In the genomic region with DNA sequence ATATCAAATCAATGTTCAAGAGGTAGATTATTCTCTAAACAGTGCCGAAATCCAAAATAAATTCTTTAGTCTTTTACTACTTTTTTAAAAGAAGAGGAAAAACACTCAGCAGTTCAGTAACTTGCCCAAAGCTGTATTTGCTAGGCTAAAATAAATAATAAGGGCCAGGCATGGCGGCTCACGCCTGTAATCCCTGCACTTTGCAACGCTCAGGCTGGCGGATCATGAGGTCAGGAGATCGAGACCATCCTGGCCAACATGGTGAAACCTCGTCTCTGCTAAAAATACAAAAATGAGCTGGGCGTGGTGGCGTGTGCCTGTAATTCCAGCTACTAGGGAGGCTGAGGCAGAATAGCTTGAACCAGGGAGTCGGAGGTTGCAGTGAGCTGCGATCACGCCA, we compare ENCODE assay signal across 20 cellular contexts. TPM values are rescaled to one million over a fixed set of nuclear protein-coding genes. Genes with fewer than 3 reads are reported as not detected.
"Had no signal": no experiment of that assay in that cellular context is flagged by ENCODE, and none has a peak within 500 bp of the region (broad histone marks: within the 10 kb centered on the region; RNA-seq: fewer than 3 reads in every experiment).

No MANE protein-coding gene starts in this region.

RNA-seq across cellular contexts. Expression of a gene that starts 8.1 kb away (rescaled TPM):
- total RNA-seq: ascending aorta, body of pancreas, bronchial epithelial cell had no signal

RNA-seq across cellular contexts. Expression of a gene that starts 18.9 kb away (rescaled TPM):
- total RNA-seq: activated naive CD4-positive, alpha-beta T cell treated with anti-CD3 and anti-CD28 coated beads for 36 hours; activated naive CD4-positive, alpha-beta T cell treated with anti-CD3 and anti-CD28 coated beads, Interleukin-2, amount 50 U/mL, for 72 hours; activated naive CD8-positive, alpha-beta T cell treated with anti-CD3 and anti-CD28 coated beads for 36 hours; activated naive CD8-positive, alpha-beta T cell treated with anti-CD3 and anti-CD28 coated beads, Interleukin-2, amount 10 ng/mL, durations not matched to agents 7 days and 5 days; activated T-cell treated with anti-CD3 and anti-CD28 coated beads, Interleukin-2, amount 50 U/mL, for 4 hours; activated T-cell treated with anti-CD3 and anti-CD28 coated beads, Interleukin-2, amount 50 U/mL, for 72 hours; activated T-helper 1 cell treated with anti-CD3 and anti-CD28 coated beads, Interleukin-12 subunit alpha, Interleukin-12 subunit beta, Interleukin-2, Interleukin-4 antibody, amounts not matched to agents 30 ng/mL and 10 ng/mL and 1 ng/mL, durations not matched to agents 14 hours and 24 hours and 36 hours; activated T-helper 17 cell treated with anti-CD3 and anti-CD28 coated beads, Interleukin-2, amount 50 U/mL, for 72 hours; activated T-helper 2 cell treated with anti-CD3 and anti-CD28 coated beads, Interferon-gamma antibody, Interleukin-2, Interleukin-4, amounts not matched to agents 10 μg/mL and 5 μg/mL and 100 μg/mL, durations not matched to agents 14 hours and 24 hours and 36 hours; adrenal gland; ascending aorta; astrocyte; breast epithelium; bronchial epithelial cell; cardiac muscle cell; cardiac septum; cerebellum; chondrocyte had no signal
- polyA plus RNA-seq: aorta, cardiac muscle cell had no signal
